ENCODE assay signal across 21 cellular contexts in the genomic region with DNA sequence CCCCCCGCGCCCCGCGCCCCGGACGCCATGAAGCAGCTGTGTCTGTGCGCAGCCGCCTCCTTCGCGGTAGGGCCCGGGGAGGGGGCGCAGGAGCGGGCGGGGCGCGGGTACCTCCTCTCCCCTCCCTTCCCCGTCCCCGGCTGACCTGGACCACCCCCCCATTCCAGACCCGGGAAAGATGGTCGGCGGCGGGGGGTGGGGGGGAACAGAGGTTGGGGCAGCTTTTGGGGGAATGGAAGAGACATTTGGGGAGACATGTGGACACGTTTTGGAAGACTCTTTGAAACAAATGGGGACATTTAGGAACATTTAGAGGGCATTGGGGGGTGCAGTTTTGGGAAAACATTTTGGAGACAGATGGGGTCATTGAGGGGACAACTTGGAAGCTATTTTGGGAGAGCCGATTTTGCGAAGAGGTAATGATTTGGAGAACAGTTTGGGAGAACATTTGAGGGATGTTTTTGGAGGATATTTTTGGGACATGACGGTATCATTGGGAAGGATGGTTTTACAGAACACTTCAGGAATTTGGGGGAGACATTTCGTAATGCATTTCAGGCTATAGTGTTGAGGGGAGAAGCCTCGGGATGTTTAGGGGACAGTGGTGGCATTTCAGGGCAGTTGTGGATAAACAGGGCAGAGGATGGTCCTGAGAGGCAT. TPM values are rescaled to one million over a fixed set of nuclear protein-coding genes. Genes with fewer than 3 reads are reported as not detected.
DNase-seq lines count a peak whose midpoint lies in the region; ATAC-seq and TF ChIP-seq lines count a peak whose summit lies in the region.
"Had no signal": no experiment of that assay in that cellular context is flagged by ENCODE, and none has a peak within 500 bp of the region (broad histone marks: within the 10 kb centered on the region; RNA-seq: fewer than 3 reads in every experiment).

No MANE protein-coding gene starts in this region.

- CTCF ChIA-PET in HCT116 (lab: Charles Lee), result no interaction called here

- no peak overlapping the region for H2AFZ ChIP-seq in HCT116 (ENCODE audit: low read depth, low read length, poor library complexity, severe bottlenecking)

- peak overlapping the region; percentile 84; the same call in 1 of the 2 replicates for H3K4me2 ChIP-seq in HCT116 (ENCODE audit: low read length)

- H3K4me3 Mint-ChIP-seq in stimulated activated naive B cell treated with anti-CD40 and anti-IgM and Interleukin-4, amounts not matched to agents 10 μg/mL and 1 μg/mL and 100 μg/mL, for 72 hours, result no peak overlapping the region
- H3K4me3 Mint-ChIP-seq: activated CD4-positive, alpha-beta memory T cell treated with anti-CD3 and anti-CD28 coated beads for 36 hours; CD8-positive, alpha-beta T cell; neural crest cell had no signal

- H3K4me1 Mint-ChIP-seq in stimulated activated naive B cell treated with anti-CD40 and anti-IgM and Interleukin-4, amounts not matched to agents 10 μg/mL and 1 μg/mL and 100 μg/mL, for 72 hours, result peaks cover 11 to 12% of the 10 kb centered on the region in 2 donors

- BruUV-seq in HCT116 (replicated peaks; lab: Mats Ljungman, UMichigan), result no TSS peak

- H3K9me3 ChIP-seq in HCT116 (ENCODE audit: control insufficient read depth in 1 of 2, insufficient read depth in 1 of 2, low read depth in 1 of 2, low read length in 2 of 2) (no peaks in the 10 kb centered on the region), iPS-15b (ENCODE audit: control insufficient read depth, insufficient read depth, low read length) (no peaks in the 10 kb centered on the region)
- H3K9me3 ChIP-seq: ascending aorta, spleen, testis had no signal

- no peaks in the 10 kb centered on the region for H4K20me1 ChIP-seq in HCT116 (ENCODE audit: insufficient read depth)

- peaks cover 5 to 17% of the 10 kb centered on the region in 2 experiments; a peak in 3 of 4 replicates for H3K4me1 ChIP-seq in HCT116 (ENCODE audit: control insufficient read depth in 1 of 2, insufficient read depth in 2 of 2, low read length in 2 of 2)
- no peaks in the 10 kb centered on the region for H3K4me1 ChIP-seq in iPS-15b (ENCODE audit: control insufficient read depth, insufficient read depth, low read length)
- H3K4me1 ChIP-seq: ascending aorta, testis had no signal

- H3K27me3 Mint-ChIP-seq in stimulated activated naive B cell treated with anti-CD40 and anti-IgM and Interleukin-4, amounts not matched to agents 10 μg/mL and 1 μg/mL and 100 μg/mL, for 72 hours, result peaks cover 55 to 71% of the 10 kb centered on the region in 2 donors

- no peaks in the 10 kb centered on the region for H3K79me2 ChIP-seq in HCT116 (ENCODE audit: insufficient read depth, low read length)

- no peak for ATAC-seq in HCT116
- no peak for ATAC-seq in stimulated activated naive B cell treated with anti-CD40 and anti-IgM and Interleukin-4, amounts not matched to agents 10 μg/mL and 1 μg/mL and 100 μg/mL, for 72 hours (replicated peaks)
- ATAC-seq: CD8-positive, alpha-beta T cell had no signal

- peak overlapping the region; percentile 6 for H3K27ac Mint-ChIP-seq in stimulated activated naive B cell treated with anti-CD40 and anti-IgM and Interleukin-4, amounts not matched to agents 10 μg/mL and 1 μg/mL and 100 μg/mL, for 72 hours
- H3K27ac Mint-ChIP-seq: activated CD4-positive, alpha-beta memory T cell treated with anti-CD3 and anti-CD28 coated beads for 36 hours; CD8-positive, alpha-beta T cell had no signal

- intact Hi-C loops in HCT116 (cut with micrococcal nuclease), result no loop called here

- H3K9ac ChIP-seq in HCT116 (ENCODE audit: low read length), result no peak overlapping the region
- H3K9ac ChIP-seq in iPS-15b (ENCODE audit: low read depth, low read length), result no peak overlapping the region

- RAD21 ChIA-PET in HCT116 (lab: Charles Lee; ENCODE audit: low non-redundant PET in 1 of 2, low total read pairs in 2 of 2, uncharacterized antibody in 2 of 2, unreplicated experiment in 2 of 2), result no interaction called here

- H3K9me2 ChIP-seq in HCT116 (ENCODE audit: insufficient read depth), result no peaks in the 10 kb centered on the region

- peaks cover 11 to 12% of the 10 kb centered on the region in 2 donors for H3K9me3 Mint-ChIP-seq in stimulated activated naive B cell treated with anti-CD40 and anti-IgM and Interleukin-4, amounts not matched to agents 10 μg/mL and 1 μg/mL and 100 μg/mL, for 72 hours
- H3K9me3 Mint-ChIP-seq: CD8-positive, alpha-beta T cell had no signal

- H3K36me3 ChIP-seq in HCT116 (ENCODE audit: control insufficient read depth in 1 of 2, insufficient read depth in 2 of 2, low read length in 2 of 2), result no peaks in the 10 kb centered on the region
- H3K36me3 ChIP-seq in iPS-15b (ENCODE audit: control insufficient read depth, insufficient read depth, low read length), result no peaks in the 10 kb centered on the region
- H3K36me3 ChIP-seq: ascending aorta, spleen had no signal

- H3K27ac ChIP-seq in HCT116 (ENCODE audit: low read depth, low read length) (no peak overlapping the region), angular gyrus (ENCODE audit: low read depth, low read length) (peak overlapping the region; percentile 5)
- H3K27ac ChIP-seq: ascending aorta, spleen, testis had no signal

- H3K27me3 ChIP-seq in HCT116 (ENCODE audit: insufficient read depth, low read length), result peaks cover 3% of the 10 kb centered on the region; the same call in 1 of the 2 replicates
- H3K27me3 ChIP-seq in iPS-15b (ENCODE audit: control insufficient read depth, insufficient read depth, low read length), result peaks cover 13% of the 10 kb centered on the region
- H3K27me3 ChIP-seq: testis had no signal

- DNase-seq in HCT116 (ENCODE audit: low read depth, low spot score), result no peak
- DNase-seq in stimulated activated naive B cell treated with anti-CD40 and anti-IgM and Interleukin-4, amounts not matched to agents 10 μg/mL and 1 μg/mL and 100 μg/mL, for 72 hours, result no peak
- DNase-seq in DMS114 treated with DMSO at 0.1 percent for 48 hours (lab: John Stamatoyannopoulos, UW; ENCODE audit: unreplicated experiment), result no peak
- no peak for DNase-seq in NK-92 treated with Interleukin-12 subunit alpha and Interleukin-12 subunit beta, amount 100 ng/mL, for 24 hours (lab: John Stamatoyannopoulos, UW)
- no peak for DNase-seq in stimulated activated CD4-positive, alpha-beta T cell treated with anti-CD3 and anti-CD28 coated beads, Interleukin-12 subunit alpha, Interleukin-12 subunit beta, amount 100 ng/mL, for 4 hours
- DNase-seq: activated naive CD4-positive, alpha-beta T cell treated with anti-CD3 and anti-CD28 coated beads, Interleukin-2, amount 50 U/mL, for 16 hours; activated T-cell treated with anti-CD3 and anti-CD28 coated beads, Interleukin-2, amount 50 U/mL, for 1 hour; CD8-positive, alpha-beta T cell; DND-41; mesenchymal stem cell; NCI-H1092; spleen; stimulated activated CD8-positive, alpha-beta memory T cell treated with anti-CD3 and anti-CD28 coated beads, Interleukin-4, amount 100 ng/mL, for 48 hours; testis had no signal

- TF ChIP-seq POLR2A in HCT116 (IDR thresholded peaks at IDR 0.05; ENCODE audit: borderline replicate concordance, extremely low read depth, insufficient read depth, insufficient read length), result no peak

- peaks cover 10 to 14% of the 10 kb centered on the region in 2 donors for H3K36me3 Mint-ChIP-seq in stimulated activated naive B cell treated with anti-CD40 and anti-IgM and Interleukin-4, amounts not matched to agents 10 μg/mL and 1 μg/mL and 100 μg/mL, for 72 hours
- H3K36me3 Mint-ChIP-seq: CD8-positive, alpha-beta T cell had no signal

- TF ChIP-seq CTCF in HCT116 (IDR thresholded peaks at IDR 0.05 in 2 of 3, conservative IDR thresholded peaks at IDR 0.05 in 1 of 3; ENCODE audit: borderline replicate concordance in 1 of 3, insufficient read depth in 1 of 3, low read depth in 2 of 3, low read length in 2 of 3), result no peak

- no peak for TF ChIP-seq RAD21 in HCT116 (IDR thresholded peaks at IDR 0.05; ENCODE audit: low read depth)

- POLR2A ChIA-PET in HCT116 (lab: Charles Lee), result no interaction called here

- H3K4me3 ChIP-seq in HCT116 (replicated peaks in 1 of 2; ENCODE audit: low read depth in 1 of 2, low read length in 2 of 2) (no peak overlapping the region), iPS-15b (ENCODE audit: low read depth, low read length) (peak overlapping the region; percentile 39)
- H3K4me3 ChIP-seq: spleen had no signal

TF ChIP-seq in HCT116, 20 proteins besides CTCF, POLR2A, EP300 and RAD21 (continues in another document):
- no peak for TF ChIP-seq SRF (IDR thresholded peaks at IDR 0.05; ENCODE audit: low read depth)
- no peak for TF ChIP-seq ELF1 (IDR thresholded peaks at IDR 0.05; ENCODE audit: borderline replicate concordance, low read depth)
- TF ChIP-seq, protein P1, sequence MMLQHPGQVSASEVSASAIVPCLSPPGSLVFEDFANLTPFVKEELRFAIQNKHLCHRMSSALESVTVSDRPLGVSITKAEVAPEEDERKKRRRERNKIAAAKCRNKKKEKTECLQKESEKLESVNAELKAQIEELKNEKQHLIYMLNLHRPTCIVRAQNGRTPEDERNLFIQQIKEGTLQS (IDR thresholded peaks at IDR 0.05), result no peak
- no peak for TF ChIP-seq POLR2AphosphoS5 (IDR thresholded peaks at IDR 0.05; ENCODE audit: low read depth, low read length)
- TF ChIP-seq ZNF274 (IDR thresholded peaks at IDR 0.05; ENCODE audit: low read depth, low read length), result no peak

RNA-seq across cellular contexts. Expression of a gene that starts 16.1 kb away (rescaled TPM):
- 1.7 TPM for total RNA-seq in HCT116 (2021; ENCODE audit: unreplicated experiment)
- 2.1 and 2.6 TPM in 2 replicates for polyA plus RNA-seq in HCT116 (2012)
- total RNA-seq: ascending aorta had no signal

RNA-seq across cellular contexts. Expression of a gene that starts 16.2 kb away (rescaled TPM):
- 36.3 TPM for total RNA-seq in HCT116 (2021; ENCODE audit: unreplicated experiment)
- 29.2 and 31.0 TPM in 2 replicates for polyA plus RNA-seq in HCT116 (2012)

RNA-seq across cellular contexts. Expression of a gene that starts 30.7 kb away (rescaled TPM):
- total RNA-seq in HCT116 (2021; ENCODE audit: unreplicated experiment), result 1.2 TPM
- polyA plus RNA-seq in HCT116 (2012), result 0.07 and 0.74 TPM in 2 replicates
- total RNA-seq: ascending aorta; CD8-positive, alpha-beta T cell; neural crest cell had no signal

RNA-seq across cellular contexts. Expression of a gene that starts 45.2 kb away (rescaled TPM):
- total RNA-seq in HCT116 (2021; ENCODE audit: unreplicated experiment), result 0.25 TPM
- polyA plus RNA-seq in HCT116 (2012), result 0.10 and 0.14 TPM in 2 replicates
- total RNA-seq: activated CD4-positive, alpha-beta memory T cell treated with anti-CD3 and anti-CD28 coated beads for 36 hours; CD8-positive, alpha-beta T cell; cerebellum; neural crest cell; T-helper 1 cell treated with Interleukin-12 subunit alpha and Interleukin-12 subunit beta and Interleukin-4 antibody, amounts not matched to agents 30 ng/mL and 1 ng/mL, for 36 hours had no signal

RNA-seq across cellular contexts. Expression of a gene that starts 48.3 kb away (rescaled TPM):
- 26.9 TPM for total RNA-seq in HCT116 (2021; ENCODE audit: unreplicated experiment)
- 29.8 and 30.7 TPM in 2 replicates for polyA plus RNA-seq in HCT116 (2012)
